11 cellular contexts compared by ENCODE assay signal in the genomic region with DNA sequence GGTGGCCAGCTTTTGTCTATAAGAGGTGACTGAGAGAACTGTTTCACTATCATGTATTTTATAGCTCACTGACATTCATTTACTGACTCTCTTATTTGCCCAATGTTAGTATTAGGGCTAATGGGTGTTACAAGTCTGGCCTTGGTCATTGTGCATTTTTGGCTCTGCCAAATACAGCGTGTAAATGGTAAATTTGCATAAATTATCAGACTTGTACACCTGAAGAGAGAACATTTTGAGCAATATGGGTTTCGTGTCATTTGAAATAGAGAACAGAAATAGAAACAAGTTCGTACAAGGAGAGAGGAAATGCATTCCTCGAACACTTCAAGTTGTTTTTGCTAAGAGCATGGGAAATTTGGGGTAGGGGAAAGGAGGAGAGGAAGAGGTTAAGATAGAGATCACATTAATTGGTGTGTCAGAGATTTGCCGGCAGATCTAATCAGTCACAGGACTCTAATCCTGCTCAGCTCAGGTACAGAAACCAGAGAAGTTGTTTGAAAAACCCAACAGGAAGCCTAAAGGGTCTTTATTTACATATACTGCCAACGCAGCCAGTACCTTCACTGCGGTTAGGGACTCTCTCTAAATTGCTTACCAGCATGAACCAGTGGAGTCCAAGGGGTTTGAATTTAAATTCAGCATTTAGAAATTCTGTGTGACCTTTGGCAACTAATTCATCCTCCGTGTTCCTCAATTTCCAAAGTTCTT.
DNase-seq lines count a peak whose midpoint lies in the region; ATAC-seq and TF ChIP-seq lines count a peak whose summit lies in the region.
"Had no signal": no experiment of that assay in that cellular context is flagged by ENCODE, and none has a peak within 500 bp of the region (broad histone marks: within the 10 kb centered on the region; RNA-seq: fewer than 3 reads in every experiment).

No MANE protein-coding gene starts in this region.

- DNase-seq in iPS-NIHi11 (ENCODE audit: low spot score) (peak; percentile 36), amniotic stem cell (lab: John Stamatoyannopoulos, UW) (no peak), psoas muscle (no peak), dedifferentiated amniotic fluid mesenchymal stem cell (ENCODE audit: extremely low spot score) (no peak)
- DNase-seq: NCI-H1092, T-cell had no signal

- H3K4me1 Mint-ChIP-seq in activated T-helper 17 cell treated with anti-CD3 and anti-CD28 coated beads, Interleukin-2, amount 50 U/mL, for 72 hours = no peaks in the 10 kb centered on the region
- H3K4me1 Mint-ChIP-seq: activated naive CD4-positive, alpha-beta T cell treated with anti-CD3 and anti-CD28 coated beads, Interleukin-2, amount 50 U/mL, for 24 hours had no signal

- H3K4me1 ChIP-seq in psoas muscle = no peaks in the 10 kb centered on the region

- H3K36me3 ChIP-seq in psoas muscle (ENCODE audit: insufficient read depth in 1 of 2, low read depth in 1 of 2) = no peaks in the 10 kb centered on the region

- no peak overlapping the region for H3K27ac Mint-ChIP-seq in activated T-helper 17 cell treated with anti-CD3 and anti-CD28 coated beads, Interleukin-2, amount 50 U/mL, for 72 hours
- H3K27ac Mint-ChIP-seq: activated naive CD4-positive, alpha-beta T cell treated with anti-CD3 and anti-CD28 coated beads, Interleukin-2, amount 50 U/mL, for 24 hours; T-cell had no signal

- H3K27me3 Mint-ChIP-seq in activated T-helper 17 cell treated with anti-CD3 and anti-CD28 coated beads, Interleukin-2, amount 50 U/mL, for 72 hours = no peaks in the 10 kb centered on the region
- H3K27me3 Mint-ChIP-seq: activated naive CD4-positive, alpha-beta T cell treated with anti-CD3 and anti-CD28 coated beads, Interleukin-2, amount 50 U/mL, for 24 hours; T-cell had no signal

- no peak overlapping the region for H3K4me3 Mint-ChIP-seq in activated T-helper 17 cell treated with anti-CD3 and anti-CD28 coated beads, Interleukin-2, amount 50 U/mL, for 72 hours
- H3K4me3 Mint-ChIP-seq: activated naive CD4-positive, alpha-beta T cell treated with anti-CD3 and anti-CD28 coated beads, Interleukin-2, amount 50 U/mL, for 24 hours; T-cell had no signal

- peaks cover 0 to 3% (median 0%) of the 10 kb centered on the region in 3 donors for H3K27me3 ChIP-seq in psoas muscle (ENCODE audit: insufficient read depth in 3 of 3, low read length in 2 of 3)

- H3K9me3 Mint-ChIP-seq in activated T-helper 17 cell treated with anti-CD3 and anti-CD28 coated beads, Interleukin-2, amount 50 U/mL, for 72 hours = peaks cover 2% of the 10 kb centered on the region
- H3K9me3 Mint-ChIP-seq: T-cell had no signal

- WGBS in psoas muscle, 3 donors = 22 to 35% (median 34%) methylated on average over 8 of the region's 8 CpGs

- no peak overlapping the region for H3K27ac ChIP-seq in psoas muscle

- H3K4me3 ChIP-seq in psoas muscle = no peak overlapping the region

- TF ChIP-seq CTCF in psoas muscle (IDR thresholded peaks at IDR 0.05) = no peak

- intact Hi-C loops in psoas muscle (cut with DNase I) = no loop called here

- H3K9me3 ChIP-seq in psoas muscle = no peaks in the 10 kb centered on the region

- H3K36me3 Mint-ChIP-seq in activated T-helper 17 cell treated with anti-CD3 and anti-CD28 coated beads, Interleukin-2, amount 50 U/mL, for 72 hours (ENCODE audit: low read depth) = no peaks in the 10 kb centered on the region
- H3K36me3 Mint-ChIP-seq: activated naive CD4-positive, alpha-beta T cell treated with anti-CD3 and anti-CD28 coated beads, Interleukin-2, amount 50 U/mL, for 24 hours; T-cell had no signal

- ATAC-seq in GM18870 (IDR thresholded peaks at IDR 0.05; ENCODE audit: unreplicated experiment) (peak; percentile 93), GM21825 (IDR thresholded peaks at IDR 0.05; ENCODE audit: unreplicated experiment) (peak; percentile 95), HG03457 (IDR thresholded peaks at IDR 0.05; ENCODE audit: unreplicated experiment) (peak; percentile 93), psoas muscle (no peak)
- no peak for ATAC-seq in activated T-helper 17 cell treated with anti-CD3 and anti-CD28 coated beads, Interleukin-2, amount 50 U/mL, for 72 hours (replicated peaks)
- ATAC-seq: T-cell had no signal

Comparison
In these comparisons a context has a peak if more than half of its experiments do, and no peak if none do; other contexts are left out.
1. ATAC-seq: peak in GM18870 (single experiment), GM21825 (single experiment) and HG03457 (single experiment); none in activated T-helper 17 cell treated with anti-CD3 and anti-CD28 coated beads, Interleukin-2, amount 50 U/mL, for 72 hours (single experiment) and psoas muscle (0 of 4).